1 cellular context compared by ENCODE assay signal in genomic region chr6:35688605-35689322, GRCh38.
TF ChIP-seq lines count a peak whose summit lies in the region.

TSS of gene FKBP5 (minus strand) at chr6:35688915. CDS start at chr6:35642824, 46,091 bp downstream.

TF ChIP-seq in K562, 482 proteins besides CTCF, POLR2A, EP300 and RAD21 (continued from another document and continues in another):
- no peak for TF ChIP-seq ZFPM2 (CRISPR knock-in tag; IDR thresholded peaks at IDR 0.05)
- TF ChIP-seq HEY1 (CRISPR knock-in tag; IDR thresholded peaks at IDR 0.05; ENCODE audit: borderline replicate concordance): no peak
- peak; percentile 23; the same call in 1 of the 2 replicates for TF ChIP-seq KLF1 (tag; IDR thresholded peaks at IDR 0.05)
- no peak for TF ChIP-seq RBM39 (optimal IDR thresholded peaks at IDR 0.05; ENCODE audit: low read depth, low read length)
- TF ChIP-seq STAG1 (CRISPR knock-in tag; IDR thresholded peaks at IDR 0.05; ENCODE audit: borderline replicate concordance): no peak
- TF ChIP-seq ZHX1 (conservative IDR thresholded peaks at IDR 0.05; ENCODE audit: low read length): no peak
- TF ChIP-seq SRSF9 (IDR thresholded peaks at IDR 0.05; ENCODE audit: borderline replicate concordance, low read depth, low read length): no peak
- TF ChIP-seq NCOA4 (IDR thresholded peaks at IDR 0.05; ENCODE audit: partially characterized antibody): no peak
- TF ChIP-seq GMEB1 (CRISPR knock-in tag; IDR thresholded peaks at IDR 0.05): 0 out of 2 replicates have a peak, but pooled peaks have one; percentile 30
- no peak; the same call in 1 of the 2 replicates for TF ChIP-seq SRSF1 (IDR thresholded peaks at IDR 0.05; ENCODE audit: low read depth, low read length)
- no peak for TF ChIP-seq TRIM25 (IDR thresholded peaks at IDR 0.05; ENCODE audit: borderline replicate concordance)
- no peak for TF ChIP-seq HBP1 (CRISPR knock-in tag; IDR thresholded peaks at IDR 0.05)
- no peak for TF ChIP-seq CBX2 (IDR thresholded peaks at IDR 0.05; ENCODE audit: insufficient read depth, low read length, poor library complexity, severe bottlenecking)
- TF ChIP-seq CCNT2 (IDR thresholded peaks at IDR 0.05; ENCODE audit: borderline replicate concordance, extremely low read depth, insufficient read length, low read depth, low read length): peak; percentile 73
- TF ChIP-seq SMAD2 (IDR thresholded peaks at IDR 0.05; ENCODE audit: low read depth, low read length): no peak
- TF ChIP-seq STAT5B (CRISPR knock-in tag; IDR thresholded peaks at IDR 0.05): no peak
- TF ChIP-seq RBM15 (IDR thresholded peaks at IDR 0.05; ENCODE audit: insufficient read depth, low read length): no peak
- peak; percentile 96 to 98 for TF ChIP-seq MNT (conservative IDR thresholded peaks at IDR 0.05)
- TF ChIP-seq ZBTB49 (CRISPR knock-in tag; IDR thresholded peaks at IDR 0.05; ENCODE audit: borderline replicate concordance): no peak
- TF ChIP-seq SP2 (IDR thresholded peaks at IDR 0.05; ENCODE audit: extremely low read depth, low read depth, low read length, poor library complexity, severe bottlenecking): peak; percentile 83
- TF ChIP-seq NFIX (CRISPR knock-in tag; IDR thresholded peaks at IDR 0.05; ENCODE audit: low read depth): no peak
- peak; percentile 34; the same call in 1 of the 2 replicates for TF ChIP-seq HOMEZ (CRISPR knock-in tag; IDR thresholded peaks at IDR 0.05)
- TF ChIP-seq ZNF695 (CRISPR knock-in tag; IDR thresholded peaks at IDR 0.05): no peak
- TF ChIP-seq ZNF57 (CRISPR knock-in tag; IDR thresholded peaks at IDR 0.05): no peak
- TF ChIP-seq CBX5 (IDR thresholded peaks at IDR 0.05; ENCODE audit: borderline replicate concordance, low read depth): no peak
- TF ChIP-seq ZNF41 (CRISPR knock-in tag; conservative IDR thresholded peaks at IDR 0.05): no peak
- TF ChIP-seq HDAC8 (tag; IDR thresholded peaks at IDR 0.05): 0 out of 2 replicates have a peak, but pooled peaks have one; percentile 32
- no peak for TF ChIP-seq BRD4 (IDR thresholded peaks at IDR 0.05)
- TF ChIP-seq HMGXB4 (CRISPR knock-in tag; IDR thresholded peaks at IDR 0.05): 0 out of 2 replicates have a peak, but pooled peaks have one; percentile 15
- TF ChIP-seq ATF4 (CRISPR knock-in tag; IDR thresholded peaks at IDR 0.05): no peak
- peak; percentile 6 for TF ChIP-seq ZBTB7A (IDR thresholded peaks at IDR 0.05; ENCODE audit: borderline replicate concordance, control insufficient read depth, low read depth, low read length)
- no peak for TF ChIP-seq SPI1 (IDR thresholded peaks at IDR 0.05; ENCODE audit: borderline replicate concordance, low read depth, low read length)
- 0 out of 4 replicates have a peak, but pooled peaks of 1 of the 2 experiments have one; percentile 4 for TF ChIP-seq RCOR1 (IDR thresholded peaks at IDR 0.05; ENCODE audit: borderline replicate concordance in 1 of 2, low read depth in 2 of 2, low read length in 2 of 2)
- no peak for TF ChIP-seq MBD1 (CRISPR knock-in tag; IDR thresholded peaks at IDR 0.05)
- TF ChIP-seq EGR1 (conservative IDR thresholded peaks at IDR 0.05): peak; percentile 96
- TF ChIP-seq BRF2 (IDR thresholded peaks at IDR 0.05; ENCODE audit: borderline replicate concordance, insufficient read depth, insufficient read length): no peak
